Comparison of ENCODE assay signal across 15 cellular contexts in the genomic region with DNA sequence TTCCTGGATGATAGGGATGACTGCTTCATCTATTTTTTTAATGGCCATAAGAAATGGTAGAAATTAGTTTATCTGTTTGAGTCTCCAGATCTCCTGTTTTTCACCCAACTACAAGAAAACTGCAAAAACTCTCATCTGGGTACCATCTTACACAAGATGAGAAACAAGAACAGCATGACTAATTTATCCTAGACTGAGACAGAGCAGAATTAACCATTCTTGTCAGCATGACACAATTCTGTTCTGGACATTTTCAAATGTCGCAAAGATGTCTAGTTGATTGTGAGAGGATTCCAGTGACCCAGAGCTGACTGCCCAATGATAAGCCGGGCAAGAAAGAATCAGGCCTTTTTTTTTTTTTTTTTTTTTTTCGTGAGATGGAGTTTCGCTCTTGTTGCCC. TPM values are rescaled to one million over a fixed set of nuclear protein-coding genes. Genes with fewer than 3 reads are reported as not detected.
DNase-seq lines count a peak whose midpoint lies in the region; ATAC-seq and TF ChIP-seq lines count a peak whose summit lies in the region.
"Had no signal": no experiment of that assay in that cellular context is flagged by ENCODE, and none has a peak within 500 bp of the region (broad histone marks: within the 10 kb centered on the region; RNA-seq: fewer than 3 reads in every experiment).

No MANE protein-coding gene starts in this region.

- no peak for DNase-seq in activated T-cell treated with anti-CD3 and anti-CD28 coated beads, Interleukin-2, amount 50 U/mL, for 72 hours
- DNase-seq in activated T-cell treated with anti-CD3 and anti-CD28 coated beads for 4 hours (no peak), SK-N-DZ (ENCODE audit: low spot score) (peak; percentile 12), adipocyte (ENCODE audit: low read depth) (no peak), NCI-H446 (lab: John Stamatoyannopoulos, UW) (no peak), mesothelial cell of epicardium (ENCODE audit: low spot score in 2 of 2, unreplicated experiment in 2 of 2) (no peak)
- DNase-seq in stimulated activated naive B cell treated with anti-CD40 and anti-IgM and Interleukin-4, amounts not matched to agents 10 μg/mL and 1 μg/mL and 100 μg/mL, for 72 hours: no peak
- DNase-seq: Calu3; CD8-positive, alpha-beta T cell; DMS79 treated with DMSO at 0.1 percent for 48 hours; H9 had no signal

- H3K9me3 Mint-ChIP-seq in activated T-cell treated with anti-CD3 and anti-CD28 coated beads, Interleukin-2, amount 50 U/mL, for 72 hours: peaks cover 7 to 8% of the 10 kb centered on the region in 2 donors
- peaks cover 0 to 6% of the 10 kb centered on the region in 2 donors for H3K9me3 Mint-ChIP-seq in stimulated activated naive B cell treated with anti-CD40 and anti-IgM and Interleukin-4, amounts not matched to agents 10 μg/mL and 1 μg/mL and 100 μg/mL, for 72 hours
- H3K9me3 Mint-ChIP-seq in mesothelial cell of epicardium: peaks cover 49% of the 10 kb centered on the region

- peaks cover 6% of the 10 kb centered on the region for H3K4me1 Mint-ChIP-seq in activated T-cell treated with anti-CD3 and anti-CD28 coated beads, Interleukin-2, amount 50 U/mL, for 72 hours (ENCODE audit: low read depth)
- no peaks in the 10 kb centered on the region for H3K4me1 Mint-ChIP-seq in stimulated activated naive B cell treated with anti-CD40 and anti-IgM and Interleukin-4, amounts not matched to agents 10 μg/mL and 1 μg/mL and 100 μg/mL, for 72 hours
- no peaks in the 10 kb centered on the region for H3K4me1 Mint-ChIP-seq in mesothelial cell of epicardium
- H3K4me1 Mint-ChIP-seq: B cell, H9 had no signal

- H3K36me3 Mint-ChIP-seq in activated T-cell treated with anti-CD3 and anti-CD28 coated beads, Interleukin-2, amount 50 U/mL, for 72 hours (ENCODE audit: insufficient read depth in 2 of 2): peaks cover 32 to 64% of the 10 kb centered on the region in 2 donors
- peaks cover 57 to 66% of the 10 kb centered on the region in 2 donors for H3K36me3 Mint-ChIP-seq in stimulated activated naive B cell treated with anti-CD40 and anti-IgM and Interleukin-4, amounts not matched to agents 10 μg/mL and 1 μg/mL and 100 μg/mL, for 72 hours
- H3K36me3 Mint-ChIP-seq in mesothelial cell of epicardium: peaks cover 68% of the 10 kb centered on the region

- H3K4me3 ChIP-seq in adipocyte (ENCODE audit: low read length): peak overlapping the region; percentile 50
- H3K4me3 ChIP-seq: GM12878 had no signal

- H3K36me3 ChIP-seq in adipocyte (ENCODE audit: control insufficient read depth, insufficient read depth, low read length, severe bottlenecking): peaks cover 65% of the 10 kb centered on the region

- peaks cover 83% of the 10 kb centered on the region for H3K9me3 ChIP-seq in adipocyte (ENCODE audit: control insufficient read depth, low read length)

- ATAC-seq in activated T-cell treated with anti-CD3 and anti-CD28 coated beads, Interleukin-2, amount 50 U/mL, for 72 hours (replicated peaks in 1 of 2): peak; percentile 74 to 78
- ATAC-seq in stimulated activated naive B cell treated with anti-CD40 and anti-IgM and Interleukin-4, amounts not matched to agents 10 μg/mL and 1 μg/mL and 100 μg/mL, for 72 hours (replicated peaks): no peak
- ATAC-seq: CD8-positive, alpha-beta T cell; GM12878 had no signal

- H3K9ac ChIP-seq in adipocyte (ENCODE audit: low read length): no peak overlapping the region
- H3K9ac ChIP-seq: BLaER1 treated with 17β-estradiol and CSF1 and Interleukin-3, amounts not matched to agents 10 nM and 100 nM had no signal

- TF ChIP-seq CTCF in mesothelial cell of epicardium (IDR thresholded peaks at IDR 0.05; ENCODE audit: unreplicated experiment): no peak

- H3K27ac Mint-ChIP-seq in activated T-cell treated with anti-CD3 and anti-CD28 coated beads, Interleukin-2, amount 50 U/mL, for 72 hours: peak overlapping the region; percentile 18
- H3K27ac Mint-ChIP-seq in stimulated activated naive B cell treated with anti-CD40 and anti-IgM and Interleukin-4, amounts not matched to agents 10 μg/mL and 1 μg/mL and 100 μg/mL, for 72 hours: peak overlapping the region; percentile 47
- H3K27ac Mint-ChIP-seq in mesothelial cell of epicardium: no peak overlapping the region
- H3K27ac Mint-ChIP-seq: B cell; CD8-positive, alpha-beta T cell; H9 had no signal

- no peaks in the 10 kb centered on the region for H3K27me3 ChIP-seq in adipocyte (replicated peaks; ENCODE audit: control insufficient read depth, insufficient read depth, low read length)
- H3K27me3 ChIP-seq: BLaER1 treated with 17β-estradiol and CSF1 and Interleukin-3, amounts not matched to agents 10 nM and 100 nM had no signal

- no peaks in the 10 kb centered on the region for H3K4me1 ChIP-seq in adipocyte (ENCODE audit: control insufficient read depth, insufficient read depth, low read length)
- H3K4me1 ChIP-seq: BLaER1 treated with 17β-estradiol and CSF1 and Interleukin-3, amounts not matched to agents 10 nM and 100 nM had no signal

- H3K27me3 Mint-ChIP-seq in activated T-cell treated with anti-CD3 and anti-CD28 coated beads, Interleukin-2, amount 50 U/mL, for 72 hours (ENCODE audit: low read depth): no peaks in the 10 kb centered on the region
- H3K27me3 Mint-ChIP-seq in stimulated activated naive B cell treated with anti-CD40 and anti-IgM and Interleukin-4, amounts not matched to agents 10 μg/mL and 1 μg/mL and 100 μg/mL, for 72 hours: no peaks in the 10 kb centered on the region
- no peaks in the 10 kb centered on the region for H3K27me3 Mint-ChIP-seq in mesothelial cell of epicardium (ENCODE audit: low read depth)
- H3K27me3 Mint-ChIP-seq: B cell had no signal

- no peak overlapping the region for H3K4me3 Mint-ChIP-seq in activated T-cell treated with anti-CD3 and anti-CD28 coated beads, Interleukin-2, amount 50 U/mL, for 72 hours
- no peak overlapping the region for H3K4me3 Mint-ChIP-seq in stimulated activated naive B cell treated with anti-CD40 and anti-IgM and Interleukin-4, amounts not matched to agents 10 μg/mL and 1 μg/mL and 100 μg/mL, for 72 hours
- H3K4me3 Mint-ChIP-seq in mesothelial cell of epicardium: no peak overlapping the region
- H3K4me3 Mint-ChIP-seq: B cell; CD8-positive, alpha-beta T cell; H9 had no signal

RNA-seq across cellular contexts. Expression of a gene that starts 12.8 kb away (rescaled TPM):
- total RNA-seq in activated T-cell treated with anti-CD3 and anti-CD28 coated beads, Interleukin-2, amount 50 U/mL, for 72 hours: 10 to 100 TPM; 35.5 to 39.8 TPM
- 21.8 and 23.6 TPM in 2 replicates for polyA plus RNA-seq in SK-N-DZ (2014; cell fraction: cytosol; rRNA removed)
- 24.6 and 34.6 TPM in 2 replicates for polyA plus RNA-seq in SK-N-DZ (2014; cell fraction: nucleus; rRNA removed)
- 54.2 to 57.3 TPM (median 55.8 TPM) in 3 replicates for total RNA-seq in mesothelial cell of epicardium
- total RNA-seq: HT-29 had no signal

RNA-seq across cellular contexts. Expression of a gene that starts 55.8 kb away (rescaled TPM):
- 10 to 100 TPM; 25.4 to 26.1 TPM for total RNA-seq in activated T-cell treated with anti-CD3 and anti-CD28 coated beads, Interleukin-2, amount 50 U/mL, for 72 hours
- 4.5 and 6.2 TPM in 2 replicates for polyA plus RNA-seq in SK-N-DZ (2014; cell fraction: cytosol; rRNA removed)
- 6.2 and 7.0 TPM in 2 replicates for polyA plus RNA-seq in SK-N-DZ (2014; cell fraction: nucleus; rRNA removed)
- total RNA-seq in mesothelial cell of epicardium: 20.1 to 21.2 TPM (median 21.2 TPM) in 3 replicates

Comparison
In these comparisons a context has a peak if more than half of its experiments do, and no peak if none do; other contexts are left out.
1. ATAC-seq: peak in activated T-cell treated with anti-CD3 and anti-CD28 coated beads, Interleukin-2, amount 50 U/mL, for 72 hours (2 of 2); none in stimulated activated naive B cell treated with anti-CD40 and anti-IgM and Interleukin-4, amounts not matched to agents 10 μg/mL and 1 μg/mL and 100 μg/mL, for 72 hours (0 of 2).